Comparison of ENCODE assay signal across 13 cellular contexts in the genomic region with DNA sequence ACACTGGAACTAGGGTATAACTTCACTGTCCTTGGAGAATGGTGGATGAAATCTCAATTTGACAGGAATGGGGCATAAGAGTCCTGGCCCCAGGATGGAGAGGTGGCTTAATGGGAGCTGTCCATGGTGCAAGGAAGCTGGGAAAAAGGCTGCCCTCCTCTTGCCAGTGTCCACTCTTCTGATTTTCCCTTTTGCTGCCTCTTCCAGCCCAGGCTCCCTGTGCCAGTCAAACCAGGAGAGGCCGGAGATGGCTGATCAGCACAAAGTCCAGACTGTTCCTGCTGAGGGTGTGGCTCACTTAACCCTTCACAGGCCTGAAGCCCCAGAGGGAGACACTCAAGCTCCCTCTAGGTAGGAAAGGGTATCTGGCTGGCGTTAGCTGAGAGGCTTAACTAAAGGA. TPM values are rescaled to one million over a fixed set of nuclear protein-coding genes. Genes with fewer than 3 reads are reported as not detected.
A peak's percentile ranks its signal among the peaks of the same experiment; 100 is the strongest.
DNase-seq lines count a peak whose midpoint lies in the region; ATAC-seq lines count a peak whose summit lies in the region.
"Had no signal": no experiment of that assay in that cellular context is flagged by ENCODE, and none has a peak within 500 bp of the region (broad histone marks: within the 10 kb centered on the region; RNA-seq: fewer than 3 reads in every experiment).

Gene MYO1A (minus strand): TSS at position 240 of the 400 bp plus-strand sequence. CDS start 1,806 bp downstream, outside the sequence.

- no peak for ATAC-seq in HG02763 (IDR thresholded peaks at IDR 0.05; ENCODE audit: unreplicated experiment)
- ATAC-seq in esophagus mucosa = no peak
- ATAC-seq in GM21529 (IDR thresholded peaks at IDR 0.05; ENCODE audit: unreplicated experiment) = no peak

- in situ Hi-C loops in Caki2 (cut with HindIII; ENCODE audit: low pct_unique_long_range_greater_than_20kb, low sequenced_read_pairs) = no loop called here

- no peaks in the 10 kb centered on the region for H3K27me3 ChIP-seq in mucosa of stomach (ENCODE audit: control insufficient read depth, insufficient read depth, low read length)

- H3K36me3 ChIP-seq in mucosa of stomach (ENCODE audit: control insufficient read depth, insufficient read depth, low read length) = no peaks in the 10 kb centered on the region

- H3K9me3 ChIP-seq in mucosa of stomach (ENCODE audit: control insufficient read depth, low read length) = no peaks in the 10 kb centered on the region

- H3K4me1 ChIP-seq in mucosa of stomach (ENCODE audit: control insufficient read depth, insufficient read depth, low read length) = peaks cover 40% of the 10 kb centered on the region

- H3K9ac ChIP-seq in mucosa of stomach (ENCODE audit: low read length) = peak within 1 kb of the TSS; percentile 66

- DNase-seq in Caki2 (ENCODE audit: low read depth) = peak; percentile 27
- DNase-seq in M059J (ENCODE audit: low read depth) = peak; percentile 31
- peak; percentile 13 for DNase-seq in dermis blood vessel endothelial cell
- no peak for DNase-seq in SIG-M5 treated with dmso at 0.1 percent for 504 hours (lab: John Stamatoyannopoulos, UW; ENCODE audit: unreplicated experiment)
- DNase-seq: activated T-cell treated with anti-CD3 and anti-CD28 coated beads, Interleukin-2, amount 50 U/mL, for 24 hours; CD4-positive, alpha-beta T cell; KG1; SHP77 treated with DMSO at 0.1 percent for 48 hours had no signal

- H3K4me3 ChIP-seq in mucosa of stomach (ENCODE audit: low read length) = peak within 1 kb of the TSS; percentile 61

RNA-seq across cellular contexts. Expression of gene MYO1A, which starts in this region (rescaled TPM):
- not detected in 2 replicates for total RNA-seq in Caki2 (2014; rRNA removed; shearing (Covaris generic); ENCODE audit: low replicate concordance)
- total RNA-seq in M059J (2014; rRNA removed; shearing (Covaris generic)) = not detected in 2 replicates
- not detected in 2 replicates for total RNA-seq in dermis blood vessel endothelial cell
- 0.52 TPM for total RNA-seq in esophagus mucosa
- total RNA-seq: epithelial cell of proximal tubule had no signal

Comparison
In these comparisons a context has a peak if more than half of its experiments do, and no peak if none do; other contexts are left out.
1. Peak in DNase-seq in Caki2; RNA of the gene not detected or under 1 TPM.
2. Peak in DNase-seq in M059J; RNA of the gene not detected or under 1 TPM.
3. Peak in DNase-seq in dermis blood vessel endothelial cell; RNA of the gene not detected or under 1 TPM.